In genomic region chrX:34655496-34656258, GRCh38 we compare ENCODE assay signal across 8 cellular contexts. TPM values are rescaled to one million over a fixed set of nuclear protein-coding genes. Genes with fewer than 3 reads are reported as not detected.
DNase-seq lines count a peak whose midpoint lies in the region; ATAC-seq and TF ChIP-seq lines count a peak whose summit lies in the region.

No MANE protein-coding gene starts in this region.

- H3K79me2 ChIP-seq in Karpas-422 (ENCODE audit: low read length), result no peaks in the 10 kb centered on the region

- H4K20me1 ChIP-seq in Karpas-422 (ENCODE audit: insufficient read depth, low read depth, low read length), result no peaks in the 10 kb centered on the region

- H3K9ac ChIP-seq in HUES64 (ENCODE audit: low read depth, low read length) (peak overlapping the region; percentile 50), skeletal muscle tissue (ENCODE audit: low read depth in 1 of 3, low read length in 3 of 3) (peak overlapping the region; percentile 72 to 79 (median 75)), Karpas-422 (ENCODE audit: low read length) (no peak overlapping the region)

- H3K9me2 ChIP-seq in Karpas-422 (replicated peaks; ENCODE audit: insufficient read depth, low read length), result no peaks in the 10 kb centered on the region

- no peaks in the 10 kb centered on the region for H3K36me3 ChIP-seq in HUES64 (ENCODE audit: insufficient read depth, low read length)
- no peaks in the 10 kb centered on the region for H3K36me3 ChIP-seq in skeletal muscle tissue (ENCODE audit: control insufficient read depth in 3 of 3, insufficient read depth in 3 of 3, low read length in 3 of 3)
- no peaks in the 10 kb centered on the region for H3K36me3 ChIP-seq in Karpas-422 (ENCODE audit: insufficient read depth, low read length)

- peaks cover 0 to 3% of the 10 kb centered on the region in 2 donors for H3K4me1 Mint-ChIP-seq in immature natural killer cell

- no peak for TF ChIP-seq CTCF in astrocyte of the spinal cord (IDR thresholded peaks at IDR 0.05; ENCODE audit: low read depth, low read length)

- H3K27ac Mint-ChIP-seq in immature natural killer cell, result no peak overlapping the region

- H3K4me3 ChIP-seq in HUES64 (ENCODE audit: low read length), result peak overlapping the region; percentile 66
- H3K4me3 ChIP-seq in astrocyte of the spinal cord (ENCODE audit: low read depth, low read length), result peak overlapping the region; percentile 70
- H3K4me3 ChIP-seq in skeletal muscle tissue (ENCODE audit: low read length in 3 of 3), result peak overlapping the region; percentile 76 to 80 (median 77)
- no peak overlapping the region for H3K4me3 ChIP-seq in Karpas-422 (ENCODE audit: low read length)

- no peak for ATAC-seq in GM18858 (IDR thresholded peaks at IDR 0.05; ENCODE audit: unreplicated experiment)

- in situ Hi-C loops in astrocyte of the spinal cord (cut with HindIII; ENCODE audit: low sequenced_read_pairs), result no loop called here

- DNase-seq in astrocyte of the spinal cord (ENCODE audit: low read depth, low spot score) (peak; percentile 35), immature natural killer cell (no peak), Karpas-422 (no peak), HK-2 (ENCODE audit: unreplicated experiment) (no peak)
- no peak for DNase-seq in activated CD4-positive, alpha-beta T cell treated with anti-CD3 and anti-CD28 coated beads, Interleukin-2, amount 50 U/mL, for 1 hour

- no peak overlapping the region for H2AFZ ChIP-seq in Karpas-422 (ENCODE audit: low read length)

- H3K36me3 Mint-ChIP-seq in immature natural killer cell, result peaks cover 0 to 4% (median 0%) of the 10 kb centered on the region in 3 donors

- peak overlapping the region; percentile 85; the same call in 1 of the 2 replicates for H3K27ac ChIP-seq in HUES64 (ENCODE audit: low read depth, low read length)
- H3K27ac ChIP-seq in skeletal muscle tissue (ENCODE audit: low read depth, low read length), result peak overlapping the region; percentile 74
- no peak overlapping the region for H3K27ac ChIP-seq in Karpas-422 (ENCODE audit: low read length)

- H3K4me3 Mint-ChIP-seq in immature natural killer cell, result peak overlapping the region in 3 of 5 donors; percentile 15 to 56 (median 35)

- peaks cover 0 to 37% (median 6%) of the 10 kb centered on the region in 6 donors for H3K9me3 Mint-ChIP-seq in immature natural killer cell

- no peaks in the 10 kb centered on the region for H3K9me3 ChIP-seq in HUES64 (ENCODE audit: insufficient read depth, low read depth, low read length)
- no peaks in the 10 kb centered on the region for H3K9me3 ChIP-seq in skeletal muscle tissue (ENCODE audit: control insufficient read depth in 3 of 3, low read length in 3 of 3)
- H3K9me3 ChIP-seq in Karpas-422 (ENCODE audit: low read length), result peaks cover 6% of the 10 kb centered on the region

- H3K27me3 Mint-ChIP-seq in immature natural killer cell (ENCODE audit: low read depth in 3 of 3), result peaks cover 4 to 19% (median 8%) of the 10 kb centered on the region in 3 donors

- no peak overlapping the region for H3K4me2 ChIP-seq in Karpas-422 (ENCODE audit: low read depth, low read length, poor library complexity, severe bottlenecking)

- WGBS in HUES64, result 2% methylated on average over 4 of the region's 13 CpGs

- H3K4me1 ChIP-seq in HUES64 (ENCODE audit: insufficient read depth, low read length), result peaks cover 35% of the 10 kb centered on the region
- H3K4me1 ChIP-seq in skeletal muscle tissue (ENCODE audit: control insufficient read depth in 3 of 3, insufficient read depth in 3 of 3, low read length in 3 of 3), result peaks cover 4 to 11% (median 6%) of the 10 kb centered on the region in 3 donors
- H3K4me1 ChIP-seq in Karpas-422 (ENCODE audit: low read length), result no peaks in the 10 kb centered on the region

- peaks cover 14% of the 10 kb centered on the region for H3K27me3 ChIP-seq in HUES64 (ENCODE audit: insufficient read depth, low read length)
- H3K27me3 ChIP-seq in skeletal muscle tissue (ENCODE audit: control insufficient read depth in 3 of 3, insufficient read depth in 3 of 3, low read length in 3 of 3), result no peaks in the 10 kb centered on the region
- H3K27me3 ChIP-seq in Karpas-422 (ENCODE audit: low read length), result no peaks in the 10 kb centered on the region

RNA-seq across cellular contexts. Expression of gene TMEM47, which starts 1.4 kb away (rescaled TPM):
- 25.1 TPM for polyA plus RNA-seq in HUES64 (2013, experiment 1 of 2)
- polyA plus RNA-seq in HUES64 (2013, experiment 2 of 2), result 28.7 TPM
- polyA plus RNA-seq in immature natural killer cell, result not detected
- total RNA-seq in skeletal muscle tissue, result 54.8 TPM
- total RNA-seq in Karpas-422 (2014; rRNA removed; shearing (Covaris generic); ENCODE audit: low replicate concordance), result not detected in 2 replicates

Comparison
In these comparisons a context has a peak if more than half of its experiments do, and no peak if none do; other contexts are left out.
1. RNA of gene TMEM47, which starts 1.4 kb away (total RNA-seq): 54.8 TPM in skeletal muscle tissue (single experiment); not detected in Karpas-422; every median in the first group is over 10 times any median in the second.